ENCODE assay signal across 1 cellular context in the genomic region with DNA sequence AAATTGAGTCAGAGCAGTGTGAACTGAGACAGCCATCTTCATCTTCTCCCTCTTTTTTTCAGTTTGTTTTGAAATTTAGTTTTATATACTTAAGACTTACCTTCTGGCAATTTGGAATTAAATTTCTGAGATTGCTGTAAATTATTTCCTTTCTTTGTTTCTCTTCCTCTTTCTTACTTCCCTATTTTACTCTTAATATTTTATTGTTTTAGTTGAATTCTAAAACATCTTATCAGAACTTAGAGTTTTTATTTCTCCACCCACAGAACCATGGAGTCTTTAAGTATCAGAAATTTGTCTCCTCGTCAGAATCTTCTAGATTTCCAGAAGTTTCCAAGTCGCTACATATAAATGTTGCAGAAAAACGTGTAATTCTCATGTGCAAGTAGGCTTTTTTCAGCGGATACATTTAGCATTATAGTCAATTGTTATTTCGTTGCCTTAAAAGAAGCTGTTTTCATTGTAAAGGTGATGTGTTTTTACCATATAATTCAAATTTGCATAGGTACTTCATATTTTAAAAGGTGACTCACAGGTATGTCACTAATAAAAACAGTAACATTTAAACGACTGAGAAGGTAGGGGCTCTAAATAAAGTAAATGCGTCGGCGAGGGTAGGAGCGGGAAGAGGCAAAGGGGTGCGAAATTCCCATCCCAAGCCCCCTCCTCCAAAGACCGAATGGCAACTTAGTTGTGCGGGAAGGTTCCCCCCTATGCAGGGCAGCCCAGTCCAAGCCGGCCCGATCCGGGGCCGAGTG.
TF ChIP-seq lines count a peak whose summit lies in the region.

No MANE protein-coding gene starts in this region.

TF ChIP-seq in HepG2, 621 proteins besides CTCF, POLR2A, EP300 and RAD21 (continued from another document):
- TF ChIP-seq MYPOP (CRISPR knock-in tag; IDR thresholded peaks at IDR 0.05) (no peak), NCOA5 (CRISPR knock-in tag; IDR thresholded peaks at IDR 0.05) (no peak), TBP (CRISPR knock-in tag; IDR thresholded peaks at IDR 0.05) (no peak), PRPF4 (IDR thresholded peaks at IDR 0.05; ENCODE audit: low read depth, low read length, poor library complexity, severe bottlenecking) (no peak), NFYC (CRISPR knock-in tag; IDR thresholded peaks at IDR 0.05) (no peak), ZMYM2 (CRISPR knock-in tag; IDR thresholded peaks at IDR 0.05) (0 out of 2 replicates have a peak, but pooled peaks have one; percentile 2), ZNF83 (CRISPR knock-in tag; IDR thresholded peaks at IDR 0.05; ENCODE audit: borderline replicate concordance) (peak; percentile 48; the same call in 1 of the 2 replicates), ZSCAN9 (CRISPR knock-in tag; IDR thresholded peaks at IDR 0.05; ENCODE audit: borderline replicate concordance) (no peak), PTBP1 (IDR thresholded peaks at IDR 0.05; ENCODE audit: low read depth, low read length, poor library complexity, severe bottlenecking) (no peak), ZNF292 (CRISPR knock-in tag; IDR thresholded peaks at IDR 0.05; ENCODE audit: borderline replicate concordance, low read depth) (no peak), ZNF850 (CRISPR knock-in tag; conservative IDR thresholded peaks at IDR 0.05) (no peak), ZNF639 (CRISPR knock-in tag; conservative IDR thresholded peaks at IDR 0.05) (no peak), IKZF4 (CRISPR knock-in tag; IDR thresholded peaks at IDR 0.05; ENCODE audit: borderline replicate concordance, low read depth, not compliant biosample characterization) (no peak), EZH2 (conservative IDR thresholded peaks at IDR 0.05; ENCODE audit: low read depth, low read length) (0 out of 2 replicates have a peak, but pooled peaks have one; percentile 36), ZBTB20 (CRISPR knock-in tag; IDR thresholded peaks at IDR 0.05; ENCODE audit: borderline replicate concordance, low read depth) (no peak), ZNF841 (CRISPR knock-in tag; IDR thresholded peaks at IDR 0.05; ENCODE audit: borderline replicate concordance) (no peak), BHLHE40 (IDR thresholded peaks at IDR 0.05; ENCODE audit: low read length) (no peak), ZSCAN22 (CRISPR knock-in tag; IDR thresholded peaks at IDR 0.05) (no peak), BORCS8-MEF2B (CRISPR knock-in tag; IDR thresholded peaks at IDR 0.05) (no peak), SIX1 (CRISPR knock-in tag; IDR thresholded peaks at IDR 0.05; ENCODE audit: borderline replicate concordance) (no peak)
- TF ChIP-seq, protein P1, sequence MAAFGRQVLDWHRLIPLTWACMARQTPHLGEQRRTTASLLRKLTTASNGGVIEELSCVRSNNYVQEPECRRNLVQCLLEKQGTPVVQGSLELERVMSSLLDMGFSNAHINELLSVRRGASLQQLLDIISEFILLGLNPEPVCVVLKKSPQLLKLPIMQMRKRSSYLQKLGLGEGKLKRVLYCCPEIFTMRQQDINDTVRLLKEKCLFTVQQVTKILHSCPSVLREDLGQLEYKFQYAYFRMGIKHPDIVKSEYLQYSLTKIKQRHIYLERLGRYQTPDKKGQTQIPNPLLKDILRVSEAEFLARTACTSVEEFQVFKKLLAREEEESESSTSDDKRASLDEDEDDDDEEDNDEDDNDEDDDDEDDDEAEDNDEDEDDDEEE (CRISPR knock-in tag; IDR thresholded peaks at IDR 0.05), result no peak
- TF ChIP-seq, protein P2, sequence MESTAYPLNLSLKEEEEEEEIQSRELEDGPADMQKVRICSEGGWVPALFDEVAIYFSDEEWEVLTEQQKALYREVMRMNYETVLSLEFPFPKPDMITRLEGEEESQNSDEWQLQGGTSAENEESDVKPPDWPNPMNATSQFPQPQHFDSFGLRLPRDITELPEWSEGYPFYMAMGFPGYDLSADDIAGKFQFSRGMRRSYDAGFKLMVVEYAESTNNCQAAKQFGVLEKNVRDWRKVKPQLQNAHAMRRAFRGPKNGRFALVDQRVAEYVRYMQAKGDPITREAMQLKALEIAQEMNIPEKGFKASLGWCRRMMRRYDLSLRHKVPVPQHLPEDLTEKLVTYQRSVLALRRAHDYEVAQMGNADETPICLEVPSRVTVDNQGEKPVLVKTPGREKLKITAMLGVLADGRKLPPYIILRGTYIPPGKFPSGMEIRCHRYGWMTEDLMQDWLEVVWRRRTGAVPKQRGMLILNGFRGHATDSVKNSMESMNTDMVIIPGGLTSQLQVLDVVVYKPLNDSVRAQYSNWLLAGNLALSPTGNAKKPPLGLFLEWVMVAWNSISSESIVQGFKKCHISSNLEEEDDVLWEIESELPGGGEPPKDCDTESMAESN (CRISPR knock-in tag; conservative IDR thresholded peaks at IDR 0.05), result no peak
